26 cellular contexts compared by ENCODE assay signal in genomic region chr12:45582536-45582935, GRCh38.
"Had no signal": no experiment of that assay in that cellular context is flagged by ENCODE, and none has a peak within 500 bp of the region (broad histone marks: within the 10 kb centered on the region; RNA-seq: fewer than 3 reads in every experiment).

No MANE protein-coding gene starts in this region.

- H3K4me1 ChIP-seq: lower lobe of right lung, prostate gland, thyroid gland, upper lobe of left lung, vagina had no signal

- H3K4me3 ChIP-seq: left lung, lower lobe of right lung, pancreas, prostate gland, skin epidermis, spleen, testis, thyroid gland, transverse colon, upper lobe of left lung, vagina had no signal

- H3K4me3 Mint-ChIP-seq: immature natural killer cell; naive thymus-derived CD8-positive, alpha-beta T cell; nephron; neural crest cell; stimulated activated memory B cell treated with anti-CD40 and anti-IgM and Interleukin-4, amounts not matched to agents 10 μg/mL and 1 μg/mL and 100 μg/mL, for 72 hours; stimulated activated naive CD8-positive, alpha-beta T cell treated with anti-CD3 and anti-CD28 coated beads, Interleukin-15, amount 100 ng/mL, for 72 hours had no signal

- H3K36me3 ChIP-seq: left lung, lower lobe of right lung, pancreas, prostate gland, spleen, thyroid gland, transverse colon, upper lobe of left lung, vagina had no signal

- H3K27me3 ChIP-seq: left lung, pancreas, spleen, testis, thyroid gland, transverse colon, upper lobe of left lung, vagina had no signal

- H3K27ac Mint-ChIP-seq: immature natural killer cell; naive thymus-derived CD8-positive, alpha-beta T cell; stimulated activated memory B cell treated with anti-CD40 and anti-IgM and Interleukin-4, amounts not matched to agents 10 μg/mL and 1 μg/mL and 100 μg/mL, for 72 hours had no signal

- H3K27me3 Mint-ChIP-seq: stimulated activated memory B cell treated with anti-CD40 and anti-IgM and Interleukin-4, amounts not matched to agents 10 μg/mL and 1 μg/mL and 100 μg/mL, for 72 hours; stimulated activated naive CD8-positive, alpha-beta T cell treated with anti-CD3 and anti-CD28 coated beads, Interleukin-15, amount 100 ng/mL, for 72 hours had no signal

- ATAC-seq: lower lobe of right lung; naive thymus-derived CD8-positive, alpha-beta T cell; sciatic nerve; stimulated activated memory B cell treated with anti-CD40 and anti-IgM and Interleukin-4, amounts not matched to agents 10 μg/mL and 1 μg/mL and 100 μg/mL, for 72 hours; stimulated activated naive CD8-positive, alpha-beta T cell treated with anti-CD3 and anti-CD28 coated beads, Interleukin-15, amount 100 ng/mL, for 72 hours had no signal

- H3K4me1 Mint-ChIP-seq: immature natural killer cell; neural crest cell; stimulated activated naive CD8-positive, alpha-beta T cell treated with anti-CD3 and anti-CD28 coated beads, Interleukin-15, amount 100 ng/mL, for 72 hours had no signal

- H3K9me3 Mint-ChIP-seq: immature natural killer cell had no signal

- H3K9me3 ChIP-seq: left lung, lower lobe of right lung, pancreas, prostate gland, spleen, testis, thyroid gland, transverse colon, upper lobe of left lung, vagina had no signal

- DNase-seq: immature natural killer cell; kidney; left colon; left lung; lower lobe of right lung; mammary epithelial cell; naive thymus-derived CD8-positive, alpha-beta T cell; nucleus accumbens; pancreas; retina; spleen; stimulated activated CD4-positive, alpha-beta T cell treated with anti-CD3 and anti-CD28 coated beads, Interleukin-4, amount 100 ng/mL, for 24 hours; stimulated activated naive CD4-positive, alpha-beta T cell treated with Interleukin-2 at 50 U/mL for 16 hours; stimulated activated naive CD8-positive, alpha-beta T cell treated with anti-CD3 and anti-CD28 coated beads, Interleukin-15, amount 100 ng/mL, for 72 hours; substantia nigra; thyroid gland; transverse colon; upper lobe of left lung had no signal

- H3K36me3 Mint-ChIP-seq: immature natural killer cell; naive thymus-derived CD8-positive, alpha-beta T cell; stimulated activated memory B cell treated with anti-CD40 and anti-IgM and Interleukin-4, amounts not matched to agents 10 μg/mL and 1 μg/mL and 100 μg/mL, for 72 hours had no signal
